ENCODE assay signal across 1 cellular context in genomic region chr19:58328999-58329398, GRCh38.
A peak's percentile ranks its signal among the peaks of the same experiment; 100 is the strongest.
TF ChIP-seq lines count a peak whose summit lies in the region.

No MANE protein-coding gene starts in this region.

TF ChIP-seq in GM12878, 131 proteins besides CTCF, POLR2A, EP300 and RAD21:
- TF ChIP-seq STAT3 (IDR thresholded peaks at IDR 0.05; ENCODE audit: low read depth, low read length): no peak
- TF ChIP-seq RAD51 (IDR thresholded peaks at IDR 0.05): no peak
- TF ChIP-seq SMC3 (IDR thresholded peaks at IDR 0.05; ENCODE audit: borderline replicate concordance, low read length): peak; percentile 44
- TF ChIP-seq RUNX3 (IDR thresholded peaks at IDR 0.05; ENCODE audit: low read length): peak; percentile 31; the same call in 1 of the 2 replicates
TF ChIP-seq in GM12878: peak in this region for 2.
